ENCODE assay signal across 15 cellular contexts in genomic region chr4:30116401-30116800, GRCh38.
DNase-seq lines count a peak whose midpoint lies in the region; ATAC-seq and TF ChIP-seq lines count a peak whose summit lies in the region.
"Had no signal": no experiment of that assay in that cellular context is flagged by ENCODE, and none has a peak within 500 bp of the region (broad histone marks: within the 10 kb centered on the region; RNA-seq: fewer than 3 reads in every experiment).

No MANE protein-coding gene starts in this region.

- ATAC-seq in GM18511 (IDR thresholded peaks at IDR 0.05; ENCODE audit: unreplicated experiment) (no peak), omental fat pad (ENCODE audit: low FRiP score) (no peak), GM21786 (IDR thresholded peaks at IDR 0.05; ENCODE audit: unreplicated experiment) (no peak)
- ATAC-seq: GM23338 had no signal

- DNase-seq in A172 (ENCODE audit: low spot score) (peak; percentile 1), SK-MEL-5 (ENCODE audit: low read depth, low spot score) (peak; percentile 87), fibroblast of gingiva (ENCODE audit: low read depth) (peak; percentile 22), foreskin melanocyte (peak; percentile 89), NCI-H1105 treated with DMSO at 0.1 percent for 48 hours (lab: John Stamatoyannopoulos, UW) (no peak), omental fat pad (ENCODE audit: low spot score) (no peak)
- DNase-seq: 8988T; ACHN; Calu3; CD4-positive, CD25-positive, alpha-beta regulatory T cell; DMS 273 treated with DMSO at 0.1 percent for 48 hours; H9 had no signal

- in situ Hi-C loops in SK-MEL-5 (cut with HindIII; ENCODE audit: low pct_unique_long_range_greater_than_20kb, low sequenced_read_pairs), result no loop called here

- no peak for TF ChIP-seq CTCF in omental fat pad (IDR thresholded peaks at IDR 0.05)

Comparison
In these comparisons a context has a peak if more than half of its experiments do, and no peak if none do; other contexts are left out.
1. DNase-seq: peak in A172 (single experiment), SK-MEL-5 (single experiment), fibroblast of gingiva (single experiment) and foreskin melanocyte (single experiment); none in NCI-H1105 treated with DMSO at 0.1 percent for 48 hours (single experiment) and omental fat pad (single experiment).